Comparison of ENCODE assay signal across 1 cellular context in the genomic region with DNA sequence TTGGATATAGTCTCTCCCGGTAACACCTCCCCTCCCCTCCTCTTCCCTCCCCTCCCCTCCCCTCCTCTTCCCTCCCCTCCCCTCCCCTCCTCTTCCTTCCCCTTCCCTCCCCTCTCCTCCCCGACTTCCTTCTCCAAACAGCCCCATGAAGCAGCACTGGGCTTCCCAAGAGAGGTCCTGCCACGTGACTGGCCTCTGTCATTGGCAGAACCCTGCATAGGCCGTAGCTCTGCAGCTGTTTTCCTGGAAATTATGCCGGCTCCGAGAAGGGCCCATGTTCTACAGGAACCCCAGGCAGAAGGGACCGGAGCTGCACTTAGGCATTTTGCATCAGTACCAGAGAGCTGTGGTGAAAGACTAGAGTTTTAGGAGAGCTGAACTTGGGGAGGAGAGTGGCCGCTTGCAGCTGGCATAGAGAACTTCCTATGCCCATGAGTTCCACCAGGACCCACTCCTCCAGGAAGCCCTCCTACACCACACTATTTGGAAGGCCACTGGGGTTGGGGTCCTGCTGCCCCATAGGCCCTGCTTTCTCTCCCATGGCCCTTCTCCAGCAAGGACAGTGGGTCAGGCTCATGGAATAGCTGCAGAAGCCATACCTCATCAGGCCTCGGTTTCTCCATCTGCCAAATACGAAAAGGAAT.
TF ChIP-seq lines count a peak whose summit lies in the region.

No MANE protein-coding gene starts in this region.

TF ChIP-seq in GM23338, 12 proteins besides CTCF, POLR2A, EP300 and RAD21:
- TF ChIP-seq, protein P1, sequence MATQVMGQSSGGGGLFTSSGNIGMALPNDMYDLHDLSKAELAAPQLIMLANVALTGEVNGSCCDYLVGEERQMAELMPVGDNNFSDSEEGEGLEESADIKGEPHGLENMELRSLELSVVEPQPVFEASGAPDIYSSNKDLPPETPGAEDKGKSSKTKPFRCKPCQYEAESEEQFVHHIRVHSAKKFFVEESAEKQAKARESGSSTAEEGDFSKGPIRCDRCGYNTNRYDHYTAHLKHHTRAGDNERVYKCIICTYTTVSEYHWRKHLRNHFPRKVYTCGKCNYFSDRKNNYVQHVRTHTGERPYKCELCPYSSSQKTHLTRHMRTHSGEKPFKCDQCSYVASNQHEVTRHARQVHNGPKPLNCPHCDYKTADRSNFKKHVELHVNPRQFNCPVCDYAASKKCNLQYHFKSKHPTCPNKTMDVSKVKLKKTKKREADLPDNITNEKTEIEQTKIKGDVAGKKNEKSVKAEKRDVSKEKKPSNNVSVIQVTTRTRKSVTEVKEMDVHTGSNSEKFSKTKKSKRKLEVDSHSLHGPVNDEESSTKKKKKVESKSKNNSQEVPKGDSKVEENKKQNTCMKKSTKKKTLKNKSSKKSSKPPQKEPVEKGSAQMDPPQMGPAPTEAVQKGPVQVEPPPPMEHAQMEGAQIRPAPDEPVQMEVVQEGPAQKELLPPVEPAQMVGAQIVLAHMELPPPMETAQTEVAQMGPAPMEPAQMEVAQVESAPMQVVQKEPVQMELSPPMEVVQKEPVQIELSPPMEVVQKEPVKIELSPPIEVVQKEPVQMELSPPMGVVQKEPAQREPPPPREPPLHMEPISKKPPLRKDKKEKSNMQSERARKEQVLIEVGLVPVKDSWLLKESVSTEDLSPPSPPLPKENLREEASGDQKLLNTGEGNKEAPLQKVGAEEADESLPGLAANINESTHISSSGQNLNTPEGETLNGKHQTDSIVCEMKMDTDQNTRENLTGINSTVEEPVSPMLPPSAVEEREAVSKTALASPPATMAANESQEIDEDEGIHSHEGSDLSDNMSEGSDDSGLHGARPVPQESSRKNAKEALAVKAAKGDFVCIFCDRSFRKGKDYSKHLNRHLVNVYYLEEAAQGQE (IDR thresholded peaks at IDR 0.05; ENCODE audit: unreplicated experiment), result no peak
- TF ChIP-seq, protein P2, sequence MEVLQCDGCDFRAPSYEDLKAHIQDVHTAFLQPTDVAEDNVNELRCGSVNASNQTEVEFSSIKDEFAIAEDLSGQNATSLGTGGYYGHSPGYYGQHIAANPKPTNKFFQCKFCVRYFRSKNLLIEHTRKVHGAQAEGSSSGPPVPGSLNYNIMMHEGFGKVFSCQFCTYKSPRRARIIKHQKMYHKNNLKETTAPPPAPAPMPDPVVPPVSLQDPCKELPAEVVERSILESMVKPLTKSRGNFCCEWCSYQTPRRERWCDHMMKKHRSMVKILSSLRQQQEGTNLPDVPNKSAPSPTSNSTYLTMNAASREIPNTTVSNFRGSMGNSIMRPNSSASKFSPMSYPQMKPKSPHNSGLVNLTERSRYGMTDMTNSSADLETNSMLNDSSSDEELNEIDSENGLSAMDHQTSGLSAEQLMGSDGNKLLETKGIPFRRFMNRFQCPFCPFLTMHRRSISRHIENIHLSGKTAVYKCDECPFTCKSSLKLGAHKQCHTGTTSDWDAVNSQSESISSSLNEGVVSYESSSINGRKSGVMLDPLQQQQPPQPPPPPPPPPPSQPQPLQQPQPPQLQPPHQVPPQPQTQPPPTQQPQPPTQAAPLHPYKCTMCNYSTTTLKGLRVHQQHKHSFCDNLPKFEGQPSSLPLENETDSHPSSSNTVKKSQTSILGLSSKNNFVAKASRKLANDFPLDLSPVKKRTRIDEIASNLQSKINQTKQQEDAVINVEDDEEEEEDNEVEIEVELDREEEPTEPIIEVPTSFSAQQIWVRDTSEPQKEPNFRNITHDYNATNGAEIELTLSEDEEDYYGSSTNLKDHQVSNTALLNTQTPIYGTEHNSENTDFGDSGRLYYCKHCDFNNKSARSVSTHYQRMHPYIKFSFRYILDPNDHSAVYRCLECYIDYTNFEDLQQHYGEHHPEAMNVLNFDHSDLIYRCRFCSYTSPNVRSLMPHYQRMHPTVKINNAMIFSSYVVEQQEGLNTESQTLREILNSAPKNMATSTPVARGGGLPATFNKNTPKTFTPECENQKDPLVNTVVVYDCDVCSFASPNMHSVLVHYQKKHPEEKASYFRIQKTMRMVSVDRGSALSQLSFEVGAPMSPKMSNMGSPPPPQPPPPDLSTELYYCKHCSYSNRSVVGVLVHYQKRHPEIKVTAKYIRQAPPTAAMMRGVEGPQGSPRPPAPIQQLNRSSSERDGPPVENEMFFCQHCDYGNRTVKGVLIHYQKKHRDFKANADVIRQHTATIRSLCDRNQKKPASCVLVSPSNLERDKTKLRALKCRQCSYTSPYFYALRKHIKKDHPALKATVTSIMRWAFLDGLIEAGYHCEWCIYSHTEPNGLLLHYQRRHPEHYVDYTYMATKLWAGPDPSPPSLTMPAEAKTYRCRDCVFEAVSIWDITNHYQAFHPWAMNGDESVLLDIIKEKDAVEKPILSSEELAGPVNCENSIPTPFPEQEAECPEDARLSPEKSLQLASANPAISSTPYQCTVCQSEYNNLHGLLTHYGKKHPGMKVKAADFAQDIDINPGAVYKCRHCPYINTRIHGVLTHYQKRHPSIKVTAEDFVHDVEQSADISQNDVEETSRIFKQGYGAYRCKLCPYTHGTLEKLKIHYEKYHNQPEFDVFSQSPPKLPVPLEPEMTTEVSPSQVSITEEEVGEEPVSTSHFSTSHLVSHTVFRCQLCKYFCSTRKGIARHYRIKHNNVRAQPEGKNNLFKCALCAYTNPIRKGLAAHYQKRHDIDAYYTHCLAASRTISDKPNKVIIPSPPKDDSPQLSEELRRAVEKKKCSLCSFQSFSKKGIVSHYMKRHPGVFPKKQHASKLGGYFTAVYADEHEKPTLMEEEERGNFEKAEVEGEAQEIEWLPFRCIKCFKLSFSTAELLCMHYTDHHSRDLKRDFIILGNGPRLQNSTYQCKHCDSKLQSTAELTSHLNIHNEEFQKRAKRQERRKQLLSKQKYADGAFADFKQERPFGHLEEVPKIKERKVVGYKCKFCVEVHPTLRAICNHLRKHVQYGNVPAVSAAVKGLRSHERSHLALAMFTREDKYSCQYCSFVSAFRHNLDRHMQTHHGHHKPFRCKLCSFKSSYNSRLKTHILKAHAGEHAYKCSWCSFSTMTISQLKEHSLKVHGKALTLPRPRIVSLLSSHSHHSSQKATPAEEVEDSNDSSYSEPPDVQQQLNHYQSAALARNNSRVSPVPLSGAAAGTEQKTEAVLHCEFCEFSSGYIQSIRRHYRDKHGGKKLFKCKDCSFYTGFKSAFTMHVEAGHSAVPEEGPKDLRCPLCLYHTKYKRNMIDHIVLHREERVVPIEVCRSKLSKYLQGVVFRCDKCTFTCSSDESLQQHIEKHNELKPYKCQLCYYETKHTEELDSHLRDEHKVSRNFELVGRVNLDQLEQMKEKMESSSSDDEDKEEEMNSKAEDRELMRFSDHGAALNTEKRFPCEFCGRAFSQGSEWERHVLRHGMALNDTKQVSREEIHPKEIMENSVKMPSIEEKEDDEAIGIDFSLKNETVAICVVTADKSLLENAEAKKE (CRISPR knock-in tag; IDR thresholded peaks at IDR 0.05), result no peak
- TF ChIP-seq EZH2 (IDR thresholded peaks at IDR 0.05; ENCODE audit: low read depth, unreplicated experiment) (no peak), CREB1 (CRISPR knock-in tag; IDR thresholded peaks at IDR 0.05; ENCODE audit: low read depth) (no peak), ZNF114 (CRISPR knock-in tag; IDR thresholded peaks at IDR 0.05) (no peak), ZNF331 (CRISPR knock-in tag; IDR thresholded peaks at IDR 0.05; ENCODE audit: low read depth) (no peak), POLR2AphosphoS5 (IDR thresholded peaks at IDR 0.05; ENCODE audit: low read depth) (no peak), NANOG (IDR thresholded peaks at IDR 0.05; ENCODE audit: borderline replicate concordance) (no peak), STAT1 (IDR thresholded peaks at IDR 0.05; ENCODE audit: unreplicated experiment) (no peak), EZH2phosphoT487 (IDR thresholded peaks at IDR 0.05; ENCODE audit: unreplicated experiment) (no peak), JUNB (IDR thresholded peaks at IDR 0.05; ENCODE audit: unreplicated experiment) (no peak)
- TF ChIP-seq, protein P3, sequence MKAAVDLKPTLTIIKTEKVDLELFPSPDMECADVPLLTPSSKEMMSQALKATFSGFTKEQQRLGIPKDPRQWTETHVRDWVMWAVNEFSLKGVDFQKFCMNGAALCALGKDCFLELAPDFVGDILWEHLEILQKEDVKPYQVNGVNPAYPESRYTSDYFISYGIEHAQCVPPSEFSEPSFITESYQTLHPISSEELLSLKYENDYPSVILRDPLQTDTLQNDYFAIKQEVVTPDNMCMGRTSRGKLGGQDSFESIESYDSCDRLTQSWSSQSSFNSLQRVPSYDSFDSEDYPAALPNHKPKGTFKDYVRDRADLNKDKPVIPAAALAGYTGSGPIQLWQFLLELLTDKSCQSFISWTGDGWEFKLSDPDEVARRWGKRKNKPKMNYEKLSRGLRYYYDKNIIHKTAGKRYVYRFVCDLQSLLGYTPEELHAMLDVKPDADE (IDR thresholded peaks at IDR 0.05), result no peak
